8 cellular contexts compared by ENCODE assay signal in genomic region chr19:51016798-51017683, GRCh38. TPM values are rescaled to one million over a fixed set of nuclear protein-coding genes. Genes with fewer than 3 reads are reported as not detected.
DNase-seq lines count a peak whose midpoint lies in the region; ATAC-seq and TF ChIP-seq lines count a peak whose summit lies in the region.

No MANE protein-coding gene starts in this region.

- TF ChIP-seq CTCF in GM06990 (IDR thresholded peaks at IDR 0.05; ENCODE audit: insufficient read depth, low read length, poor library complexity, severe bottlenecking) (peak; percentile 52), epithelial cell of proximal tubule (conservative IDR thresholded peaks at IDR 0.05; ENCODE audit: low read depth, low read length) (peak; percentile 75)

- no peaks in the 10 kb centered on the region for H3K36me3 ChIP-seq in GM06990 (ENCODE audit: control insufficient read depth, insufficient read depth, low read length)

- no peak overlapping the region for H3K4me3 ChIP-seq in GM06990 (replicated peaks; ENCODE audit: low read depth, low read length)
- H3K4me3 ChIP-seq in epithelial cell of proximal tubule (ENCODE audit: low read depth, low read length) = no peak overlapping the region

- DNase-seq in GM06990 (ENCODE audit: extremely low read depth, insufficient read length) = no peak
- peak; percentile 41 for DNase-seq in NCI-H1105 (lab: John Stamatoyannopoulos, UW)
- peak; percentile 16 to 40 for DNase-seq in activated CD4-positive, alpha-beta T cell treated with anti-CD3 and anti-CD28 coated beads for 4 hours
- no peak for DNase-seq in epithelial cell of proximal tubule (ENCODE audit: low read depth)
- peak; percentile 7 for DNase-seq in myocyte (ENCODE audit: low read depth)
- DNase-seq in stimulated activated naive CD8-positive, alpha-beta T cell treated with anti-CD3 and anti-CD28 coated beads, Interleukin-15, Interleukin-2, amounts not matched to agents 100 U/mL and 50 U/mL, for 24 hours = peak; percentile 68

- ATAC-seq in stimulated activated naive CD8-positive, alpha-beta T cell treated with anti-CD3 and anti-CD28 coated beads, Interleukin-15, Interleukin-2, amounts not matched to agents 100 U/mL and 50 U/mL, for 24 hours = no peak
- ATAC-seq in GM18511 (IDR thresholded peaks at IDR 0.05; ENCODE audit: unreplicated experiment) (no peak), HG02678 (IDR thresholded peaks at IDR 0.05; ENCODE audit: unreplicated experiment) (no peak)

- no peaks in the 10 kb centered on the region; the same call in 1 of the 2 replicates for H3K27me3 ChIP-seq in GM06990 (replicated peaks; ENCODE audit: control insufficient read depth, insufficient read depth, low read length)

RNA-seq across cellular contexts. Expression of gene KLK10, which starts 2.5 kb away (rescaled TPM):
- total RNA-seq in epithelial cell of proximal tubule (2.8 and 10.1 TPM in 2 replicates), myocyte (not detected in 2 replicates)
- polyA plus RNA-seq in myocyte (2012) = not detected

RNA-seq across cellular contexts. Expression of gene KLK11, which starts 9.4 kb away (rescaled TPM):
- total RNA-seq in epithelial cell of proximal tubule = not detected in 2 replicates
- not detected in 2 replicates for total RNA-seq in myocyte
- not detected for polyA plus RNA-seq in myocyte (2012)

RNA-seq across cellular contexts. Expression of gene KLK8, which starts 15.6 kb away (rescaled TPM):
- total RNA-seq in epithelial cell of proximal tubule (3.6 and 9.1 TPM in 2 replicates), myocyte (not detected in 2 replicates)
- polyA plus RNA-seq in myocyte (2012) = not detected

RNA-seq across cellular contexts. Expression of gene KLK12, which starts 17.8 kb away (rescaled TPM):
- total RNA-seq in epithelial cell of proximal tubule (not detected in 2 replicates), myocyte (not detected in 2 replicates)
- not detected for polyA plus RNA-seq in myocyte (2012)

RNA-seq across cellular contexts. Expression of gene KLK7, which starts 33.3 kb away (rescaled TPM):
- total RNA-seq in epithelial cell of proximal tubule (9.3 and 24.8 TPM in 2 replicates), myocyte (not detected in 2 replicates)
- polyA plus RNA-seq in myocyte (2012) = not detected

Comparison
In these comparisons a context has a peak if more than half of its experiments do, and no peak if none do; other contexts are left out.
1. DNase-seq: peak in NCI-H1105 (single experiment), activated CD4-positive, alpha-beta T cell treated with anti-CD3 and anti-CD28 coated beads for 4 hours (2 of 2), myocyte (single experiment) and stimulated activated naive CD8-positive, alpha-beta T cell treated with anti-CD3 and anti-CD28 coated beads, Interleukin-15, Interleukin-2, amounts not matched to agents 100 U/mL and 50 U/mL, for 24 hours (single experiment); none in GM06990 (single experiment) and epithelial cell of proximal tubule (single experiment).